1 cellular context compared by ENCODE assay signal in the genomic region with DNA sequence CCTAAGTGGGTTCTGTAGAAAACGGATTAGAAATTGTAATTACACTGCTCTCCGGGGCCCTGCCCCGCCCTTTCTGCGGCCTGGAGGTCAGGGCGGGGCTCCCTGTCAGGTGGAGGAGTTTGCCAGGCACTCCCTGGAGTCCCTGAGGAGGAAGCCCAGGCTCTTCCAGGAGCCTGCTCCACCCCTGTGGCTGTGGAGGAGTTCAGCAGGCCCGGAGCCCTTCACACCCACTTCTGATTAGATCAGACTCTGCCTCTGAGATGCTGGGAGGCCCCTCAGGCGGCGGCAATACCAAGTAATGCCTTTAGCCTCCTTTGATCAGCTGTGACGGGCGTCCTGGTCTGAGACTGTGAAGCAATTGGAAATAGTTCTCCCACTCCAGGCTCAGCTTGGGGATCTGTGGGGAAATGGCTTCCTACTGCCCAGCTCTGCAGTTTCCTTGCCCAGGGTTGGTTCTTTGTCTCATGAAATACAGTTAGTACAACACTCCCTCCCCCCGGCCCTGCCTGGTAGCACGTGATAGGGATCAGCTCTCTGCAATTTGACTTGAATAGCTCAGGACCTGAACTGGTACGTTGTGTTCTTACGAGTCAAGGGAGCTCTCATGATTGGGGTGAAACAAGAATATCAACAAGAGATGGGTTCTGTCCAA.
TF ChIP-seq lines count a peak whose summit lies in the region.

No MANE protein-coding gene starts in this region.

TF ChIP-seq in HEK293, 187 proteins besides CTCF, POLR2A, EP300 and RAD21 (continued from another document):
- 0 out of 2 replicates have a peak, but pooled peaks have one; percentile 47 for TF ChIP-seq KLF10 (tag by site-specific recombination; IDR thresholded peaks at IDR 0.05)
- TF ChIP-seq ZNF660 (tag by site-specific recombination; IDR thresholded peaks at IDR 0.05) = 0 out of 2 replicates have a peak, but pooled peaks have one; percentile 44
- peak; percentile 80 for TF ChIP-seq TCF7L2 (IDR thresholded peaks at IDR 0.05; ENCODE audit: borderline replicate concordance, low read depth, low read length)
- 0 out of 2 replicates have a peak, but pooled peaks have one; percentile 32 for TF ChIP-seq ZEB2 (tag by site-specific recombination; IDR thresholded peaks at IDR 0.05)
- no peak for TF ChIP-seq ZNF548 (tag by site-specific recombination; IDR thresholded peaks at IDR 0.05)
- TF ChIP-seq WT1 (tag by site-specific recombination; IDR thresholded peaks at IDR 0.05) = no peak
- TF ChIP-seq ZNF580 (tag by site-specific recombination; IDR thresholded peaks at IDR 0.05) = no peak
- TF ChIP-seq GLI2 (tag by site-specific recombination; IDR thresholded peaks at IDR 0.05; ENCODE audit: borderline replicate concordance, low read depth) = no peak
- TF ChIP-seq ZNF19 (tag by site-specific recombination; IDR thresholded peaks at IDR 0.05; ENCODE audit: low read depth) = no peak
- no peak for TF ChIP-seq INSM2 (tag by site-specific recombination; IDR thresholded peaks at IDR 0.05)
- TF ChIP-seq ZFP3 (tag by site-specific recombination; IDR thresholded peaks at IDR 0.05; ENCODE audit: low read depth) = no peak
- TF ChIP-seq ZNF223 (tag by site-specific recombination; IDR thresholded peaks at IDR 0.05) = peak; percentile 70; the same call in 1 of the 2 replicates
- TF ChIP-seq SP7 (tag by site-specific recombination; IDR thresholded peaks at IDR 0.05) = no peak; the same call in 1 of the 2 replicates
- TF ChIP-seq GLIS1 (tag by site-specific recombination; IDR thresholded peaks at IDR 0.05) = 0 out of 2 replicates have a peak, but pooled peaks have one; percentile 22
- peak; percentile 69 for TF ChIP-seq OSR2 (tag by site-specific recombination; IDR thresholded peaks at IDR 0.05)
- TF ChIP-seq ZNF341 (tag by site-specific recombination; IDR thresholded peaks at IDR 0.05; ENCODE audit: low read depth) = peak; percentile 99
- TF ChIP-seq ZFHX2 (tag by site-specific recombination; conservative IDR thresholded peaks at IDR 0.05) = peak; percentile 76
- peak; percentile 79 for TF ChIP-seq ZBTB8A (tag by site-specific recombination; IDR thresholded peaks at IDR 0.05)
- TF ChIP-seq, protein P1, sequence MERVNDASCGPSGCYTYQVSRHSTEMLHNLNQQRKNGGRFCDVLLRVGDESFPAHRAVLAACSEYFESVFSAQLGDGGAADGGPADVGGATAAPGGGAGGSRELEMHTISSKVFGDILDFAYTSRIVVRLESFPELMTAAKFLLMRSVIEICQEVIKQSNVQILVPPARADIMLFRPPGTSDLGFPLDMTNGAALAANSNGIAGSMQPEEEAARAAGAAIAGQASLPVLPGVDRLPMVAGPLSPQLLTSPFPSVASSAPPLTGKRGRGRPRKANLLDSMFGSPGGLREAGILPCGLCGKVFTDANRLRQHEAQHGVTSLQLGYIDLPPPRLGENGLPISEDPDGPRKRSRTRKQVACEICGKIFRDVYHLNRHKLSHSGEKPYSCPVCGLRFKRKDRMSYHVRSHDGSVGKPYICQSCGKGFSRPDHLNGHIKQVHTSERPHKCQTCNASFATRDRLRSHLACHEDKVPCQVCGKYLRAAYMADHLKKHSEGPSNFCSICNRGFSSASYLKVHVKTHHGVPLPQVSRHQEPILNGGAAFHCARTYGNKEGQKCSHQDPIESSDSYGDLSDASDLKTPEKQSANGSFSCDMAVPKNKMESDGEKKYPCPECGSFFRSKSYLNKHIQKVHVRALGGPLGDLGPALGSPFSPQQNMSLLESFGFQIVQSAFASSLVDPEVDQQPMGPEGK (tag by site-specific recombination; IDR thresholded peaks at IDR 0.05) = peak; percentile 34; the same call in 1 of the 2 replicates
- no peak for TF ChIP-seq ZNF626 (tag by site-specific recombination; IDR thresholded peaks at IDR 0.05)
- TF ChIP-seq ZBTB20 (tag by site-specific recombination; IDR thresholded peaks at IDR 0.05) = peak; percentile 95
- peak; percentile 41; the same call in 1 of the 2 replicates for TF ChIP-seq GLIS2 (tag by site-specific recombination; IDR thresholded peaks at IDR 0.05)
- TF ChIP-seq, protein P2, sequence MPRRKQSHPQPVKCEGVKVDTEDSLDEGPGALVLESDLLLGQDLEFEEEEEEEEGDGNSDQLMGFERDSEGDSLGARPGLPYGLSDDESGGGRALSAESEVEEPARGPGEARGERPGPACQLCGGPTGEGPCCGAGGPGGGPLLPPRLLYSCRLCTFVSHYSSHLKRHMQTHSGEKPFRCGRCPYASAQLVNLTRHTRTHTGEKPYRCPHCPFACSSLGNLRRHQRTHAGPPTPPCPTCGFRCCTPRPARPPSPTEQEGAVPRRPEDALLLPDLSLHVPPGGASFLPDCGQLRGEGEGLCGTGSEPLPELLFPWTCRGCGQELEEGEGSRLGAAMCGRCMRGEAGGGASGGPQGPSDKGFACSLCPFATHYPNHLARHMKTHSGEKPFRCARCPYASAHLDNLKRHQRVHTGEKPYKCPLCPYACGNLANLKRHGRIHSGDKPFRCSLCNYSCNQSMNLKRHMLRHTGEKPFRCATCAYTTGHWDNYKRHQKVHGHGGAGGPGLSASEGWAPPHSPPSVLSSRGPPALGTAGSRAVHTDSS (tag by site-specific recombination; IDR thresholded peaks at IDR 0.05) = no peak
- no peak for TF ChIP-seq ZNF274 (IDR thresholded peaks at IDR 0.05; ENCODE audit: low read length)
- no peak for TF ChIP-seq ZNF274 (tag by site-specific recombination; IDR thresholded peaks at IDR 0.05; ENCODE audit: borderline replicate concordance)
- TF ChIP-seq ZNF670 (tag by site-specific recombination; IDR thresholded peaks at IDR 0.05; ENCODE audit: low read depth) = no peak
- TF ChIP-seq SP3 (tag by site-specific recombination; IDR thresholded peaks at IDR 0.05) = 0 out of 2 replicates have a peak, but pooled peaks have one; percentile 19
- TF ChIP-seq ZNF302 (tag by site-specific recombination; IDR thresholded peaks at IDR 0.05; ENCODE audit: low read depth) = no peak
- no peak for TF ChIP-seq MEIS1 (CRISPR knock-in tag; IDR thresholded peaks at IDR 0.05; ENCODE audit: borderline replicate concordance)
- TF ChIP-seq ZNF18 (tag by site-specific recombination; IDR thresholded peaks at IDR 0.05) = peak; percentile 50; the same call in 1 of the 2 replicates
